Comparison of ENCODE assay signal across 25 cellular contexts in the genomic region with DNA sequence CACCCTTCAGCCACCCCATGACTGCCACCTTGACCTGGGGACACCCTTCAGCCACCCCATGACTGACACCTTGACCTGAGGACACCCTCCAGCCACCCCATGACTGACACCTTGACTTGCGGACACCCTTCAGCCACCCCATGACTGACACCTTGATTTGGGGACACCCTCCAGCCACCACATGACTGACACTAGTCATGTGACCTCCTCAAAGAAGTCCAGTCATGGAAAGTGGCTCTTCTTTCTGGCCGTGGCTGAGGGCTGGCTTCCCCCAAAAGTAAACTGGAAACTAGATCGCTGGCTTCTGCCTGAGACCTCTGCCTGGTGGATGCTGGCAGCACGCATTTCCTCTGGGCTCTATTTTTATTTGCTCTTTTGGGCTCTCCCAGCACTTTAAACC.
"Had no signal": no experiment of that assay in that cellular context is flagged by ENCODE, and none has a peak within 500 bp of the region (broad histone marks: within the 10 kb centered on the region; RNA-seq: fewer than 3 reads in every experiment).

No MANE protein-coding gene starts in this region.

- H3K27me3 ChIP-seq: adrenal gland, breast epithelium, gastroesophageal sphincter, neural progenitor cell, upper lobe of right lung had no signal

- H3K27ac Mint-ChIP-seq: activated CD8-positive, alpha-beta T cell treated with anti-CD3 and anti-CD28 coated beads, Interleukin-2, amount 10 ng/mL, durations not matched to agents 7 days and 5 days; activated naive CD8-positive, alpha-beta T cell; activated T-helper 1 cell treated with anti-CD3 and anti-CD28 coated beads, Interleukin-12 subunit alpha, Interleukin-12 subunit beta, Interleukin-2, Interleukin-4 antibody, amounts not matched to agents 30 ng/mL and 10 ng/mL and 1 ng/mL, durations not matched to agents 14 hours and 24 hours and 36 hours; memory B cell; neural progenitor cell; stimulated activated memory B cell treated with anti-CD40 and anti-IgM and Interleukin-4, amounts not matched to agents 10 μg/mL and 1 μg/mL and 100 μg/mL, for 72 hours had no signal

- H3K4me2 ChIP-seq: neural progenitor cell, smooth muscle cell had no signal

- H3K4me3 Mint-ChIP-seq: activated CD8-positive, alpha-beta T cell treated with anti-CD3 and anti-CD28 coated beads, Interleukin-2, amount 10 ng/mL, durations not matched to agents 7 days and 5 days; activated naive CD8-positive, alpha-beta T cell; activated T-helper 1 cell treated with anti-CD3 and anti-CD28 coated beads, Interleukin-12 subunit alpha, Interleukin-12 subunit beta, Interleukin-2, Interleukin-4 antibody, amounts not matched to agents 30 ng/mL and 10 ng/mL and 1 ng/mL, durations not matched to agents 14 hours and 24 hours and 36 hours; memory B cell; naive B cell; neural progenitor cell; stimulated activated memory B cell treated with anti-CD40 and anti-IgM and Interleukin-4, amounts not matched to agents 10 μg/mL and 1 μg/mL and 100 μg/mL, for 72 hours had no signal

- H3K27ac ChIP-seq: adrenal gland, coronary artery, epithelial cell of prostate, neural progenitor cell, thoracic aorta, upper lobe of right lung, WERI-Rb-1 had no signal

- DNase-seq: activated CD4-positive, alpha-beta T cell treated with anti-CD3 and anti-CD28 coated beads for 1 hour; activated CD4-positive, alpha-beta T cell treated with anti-CD3 and anti-CD28 coated beads, Interleukin-2, amount 50 U/mL, for 1 hour; activated CD8-positive, alpha-beta T cell treated with anti-CD3 and anti-CD28 coated beads, Interleukin-2, amount 10 ng/mL, durations not matched to agents 7 days and 5 days; activated naive CD4-positive, alpha-beta T cell; adrenal gland; islet precursor cell; naive B cell; stimulated activated CD4-positive, alpha-beta T cell treated with anti-CD3 and anti-CD28 coated beads, Interleukin-15, amount 100 ng/mL, for 24 hours; T-helper 1 cell; upper lobe of right lung; WERI-Rb-1 had no signal

- ATAC-seq: activated CD8-positive, alpha-beta T cell treated with anti-CD3 and anti-CD28 coated beads, Interleukin-2, amount 10 ng/mL, durations not matched to agents 7 days and 5 days; stimulated activated memory B cell treated with anti-CD40 and anti-IgM and Interleukin-4, amounts not matched to agents 10 μg/mL and 1 μg/mL and 100 μg/mL, for 72 hours had no signal

- H3K36me3 ChIP-seq: adrenal gland, breast epithelium, gastroesophageal sphincter, neural progenitor cell, thoracic aorta, upper lobe of right lung, WERI-Rb-1 had no signal

- H3K9ac ChIP-seq: neural progenitor cell had no signal

- H3K4me3 ChIP-seq: adrenal gland, breast epithelium, coronary artery, gastroesophageal sphincter, mucosa of descending colon, neural progenitor cell, smooth muscle cell, thoracic aorta, upper lobe of right lung had no signal

- H2AFZ ChIP-seq: neural progenitor cell had no signal

- H3K9me3 Mint-ChIP-seq: activated T-helper 1 cell treated with anti-CD3 and anti-CD28 coated beads, Interleukin-12 subunit alpha, Interleukin-12 subunit beta, Interleukin-2, Interleukin-4 antibody, amounts not matched to agents 30 ng/mL and 10 ng/mL and 1 ng/mL, durations not matched to agents 14 hours and 24 hours and 36 hours; memory B cell; naive B cell; neural progenitor cell; stimulated activated memory B cell treated with anti-CD40 and anti-IgM and Interleukin-4, amounts not matched to agents 10 μg/mL and 1 μg/mL and 100 μg/mL, for 72 hours had no signal

- H3K9me3 ChIP-seq: adrenal gland, breast epithelium, gastroesophageal sphincter, mucosa of descending colon, thoracic aorta, upper lobe of right lung had no signal

- FAIRE-seq: astrocyte, TTC549 had no signal

- H3K27me3 Mint-ChIP-seq: activated naive CD8-positive, alpha-beta T cell; memory B cell; naive B cell; stimulated activated memory B cell treated with anti-CD40 and anti-IgM and Interleukin-4, amounts not matched to agents 10 μg/mL and 1 μg/mL and 100 μg/mL, for 72 hours had no signal

- H3K36me3 Mint-ChIP-seq: activated naive CD8-positive, alpha-beta T cell had no signal
